ENCODE assay signal across 9 cellular contexts in the genomic region with DNA sequence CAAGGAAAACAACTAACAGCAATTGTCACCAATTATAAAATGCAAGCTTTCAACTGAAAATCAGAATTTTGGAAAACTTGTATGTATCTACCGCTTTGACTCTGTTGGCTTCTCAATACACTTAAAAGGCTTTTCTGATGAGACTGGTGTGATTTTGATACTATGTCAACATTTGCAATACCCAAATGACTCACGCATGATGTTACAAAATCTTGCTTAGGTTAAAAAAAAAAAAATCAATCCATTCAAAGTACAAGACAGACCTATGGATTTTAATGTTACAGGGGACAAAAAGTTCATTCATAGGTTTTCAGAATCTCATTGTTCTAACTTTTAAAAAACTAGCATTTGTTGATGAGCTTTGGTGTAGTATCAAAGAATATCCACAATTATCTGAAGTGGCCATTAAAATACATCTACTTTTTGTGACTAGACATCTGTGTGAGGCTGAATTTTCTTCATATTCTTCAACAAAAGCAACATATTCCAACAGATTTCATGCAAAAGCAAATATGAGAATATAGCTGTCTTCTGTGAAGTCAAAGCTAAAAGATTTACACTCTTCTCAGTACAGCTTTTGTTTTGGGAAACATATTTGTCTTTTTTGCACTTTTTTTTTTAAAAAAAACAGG. TPM values are rescaled to one million over a fixed set of nuclear protein-coding genes. Genes with fewer than 3 reads are reported as not detected.
DNase-seq lines count a peak whose midpoint lies in the region; ATAC-seq and TF ChIP-seq lines count a peak whose summit lies in the region.
"Had no signal": no experiment of that assay in that cellular context is flagged by ENCODE, and none has a peak within 500 bp of the region (broad histone marks: within the 10 kb centered on the region; RNA-seq: fewer than 3 reads in every experiment).

No MANE protein-coding gene starts in this region.

- no peak for TF ChIP-seq POLR2A in gastroesophageal sphincter (IDR thresholded peaks at IDR 0.05)

- peak overlapping the region; percentile 100 for H3K27ac ChIP-seq in KOPT-K1 (ENCODE audit: low read depth, low read length, poor library complexity, severe bottlenecking)
- H3K27ac ChIP-seq in gastroesophageal sphincter = no peak overlapping the region
- H3K27ac ChIP-seq: SJSA1 had no signal

- intact Hi-C loops in natural killer cell (cut with micrococcal nuclease) = loop anchor here (1.0 kb wide), 1 partner anchor 9 kb away; no protein-coding TSS in a partner anchor

- no peaks in the 10 kb centered on the region for H3K9me3 ChIP-seq in KOPT-K1 (ENCODE audit: insufficient read depth, low read length, poor library complexity, severe bottlenecking)
- H3K9me3 ChIP-seq in gastroesophageal sphincter = no peaks in the 10 kb centered on the region
- H3K9me3 ChIP-seq: SJSA1 had no signal

- peaks cover 63% of the 10 kb centered on the region for H3K4me1 Mint-ChIP-seq in activated naive CD8-positive, alpha-beta T cell treated with anti-CD3 and anti-CD28 coated beads, Interleukin-2, amount 10 ng/mL, durations not matched to agents 7 days and 5 days
- H3K4me1 Mint-ChIP-seq in natural killer cell = peaks cover 59 to 63% of the 10 kb centered on the region in 2 donors

- H3K36me3 ChIP-seq in KOPT-K1 (ENCODE audit: insufficient read depth, low read length) = peaks cover 22% of the 10 kb centered on the region
- no peaks in the 10 kb centered on the region for H3K36me3 ChIP-seq in gastroesophageal sphincter
- H3K36me3 ChIP-seq: SJSA1 had no signal

- H3K9me3 Mint-ChIP-seq in activated naive CD8-positive, alpha-beta T cell treated with anti-CD3 and anti-CD28 coated beads, Interleukin-2, amount 10 ng/mL, durations not matched to agents 7 days and 5 days = no peaks in the 10 kb centered on the region
- no peaks in the 10 kb centered on the region for H3K9me3 Mint-ChIP-seq in natural killer cell

- POLR2A ChIA-PET in activated naive CD8-positive, alpha-beta T cell treated with anti-CD3 and anti-CD28 coated beads, Interleukin-2, amount 10 ng/mL, durations not matched to agents 7 days and 5 days (lab: Charles Lee) = interaction anchor here (0.7 to 5.4 kb wide), 2 partner anchors 10 to 23 kb away, joined by 3 to 39 read pairs; a partner anchor contains a TSS

- peak; percentile 23 for ATAC-seq in activated naive CD8-positive, alpha-beta T cell treated with anti-CD3 and anti-CD28 coated beads, Interleukin-2, amount 10 ng/mL, durations not matched to agents 7 days and 5 days (ENCODE audit: low read depth)
- peak in 1 of 3 donors; percentile 30 for ATAC-seq in natural killer cell
- no peak for ATAC-seq in GM21825 (IDR thresholded peaks at IDR 0.05; ENCODE audit: unreplicated experiment)
- ATAC-seq in gastroesophageal sphincter = no peak
- no peak for ATAC-seq in HG03139 (IDR thresholded peaks at IDR 0.05; ENCODE audit: unreplicated experiment)

- 93 to 96% methylated on average over 2 of the region's 2 CpGs for WGBS in gastroesophageal sphincter (ENCODE audit: low coverage in 1 of 2), 2 donors

- TF ChIP-seq EP300 in gastroesophageal sphincter (IDR thresholded peaks at IDR 0.05) = no peak

- TF ChIP-seq CTCF in natural killer cell (IDR thresholded peaks at IDR 0.05) (no peak), gastroesophageal sphincter (IDR thresholded peaks at IDR 0.05) (no peak)

- no peaks in the 10 kb centered on the region for H3K27me3 ChIP-seq in gastroesophageal sphincter
- H3K27me3 ChIP-seq: SJSA1 had no signal

- DNase-seq in ELR (ENCODE audit: low read depth) = peak; percentile 82
- DNase-seq in activated naive CD8-positive, alpha-beta T cell treated with anti-CD3 and anti-CD28 coated beads, Interleukin-2, amount 10 ng/mL, durations not matched to agents 7 days and 5 days = no peak
- DNase-seq in natural killer cell = no peak
- no peak for DNase-seq in HUDEP-2 (lab: John Stamatoyannopoulos, UW; ENCODE audit: unreplicated experiment in 76 of 76)

- H3K4me3 Mint-ChIP-seq in activated naive CD8-positive, alpha-beta T cell treated with anti-CD3 and anti-CD28 coated beads, Interleukin-2, amount 10 ng/mL, durations not matched to agents 7 days and 5 days = peak overlapping the region; percentile 83
- H3K4me3 Mint-ChIP-seq in natural killer cell = peak overlapping the region; percentile 17

- H3K4me1 ChIP-seq in gastroesophageal sphincter = peaks cover 0 to 40% (median 0%) of the 10 kb centered on the region in 3 donors

- H3K27me3 Mint-ChIP-seq in activated naive CD8-positive, alpha-beta T cell treated with anti-CD3 and anti-CD28 coated beads, Interleukin-2, amount 10 ng/mL, durations not matched to agents 7 days and 5 days = no peaks in the 10 kb centered on the region
- no peaks in the 10 kb centered on the region for H3K27me3 Mint-ChIP-seq in natural killer cell (ENCODE audit: low read depth in 2 of 2)

- H3K4me3 ChIP-seq in gastroesophageal sphincter = no peak overlapping the region
- H3K4me3 ChIP-seq: SJSA1 had no signal

- H3K27ac Mint-ChIP-seq in activated naive CD8-positive, alpha-beta T cell treated with anti-CD3 and anti-CD28 coated beads, Interleukin-2, amount 10 ng/mL, durations not matched to agents 7 days and 5 days = peak overlapping the region; percentile 70
- peak overlapping the region; percentile 84 to 88 for H3K27ac Mint-ChIP-seq in natural killer cell

- H3K36me3 Mint-ChIP-seq in activated naive CD8-positive, alpha-beta T cell treated with anti-CD3 and anti-CD28 coated beads, Interleukin-2, amount 10 ng/mL, durations not matched to agents 7 days and 5 days = peaks cover 24% of the 10 kb centered on the region
- no peaks in the 10 kb centered on the region for H3K36me3 Mint-ChIP-seq in natural killer cell

RNA-seq across cellular contexts. Expression of a gene that starts 10.7 kb away (rescaled TPM):
- 100 to 1,000 TPM; 134 to 142 TPM for total RNA-seq in activated naive CD8-positive, alpha-beta T cell treated with anti-CD3 and anti-CD28 coated beads, Interleukin-2, amount 10 ng/mL, durations not matched to agents 7 days and 5 days
- total RNA-seq in natural killer cell (100 to 1,000 TPM; 174 to 216 (median 193) TPM), gastroesophageal sphincter (10 to 100 TPM; 58.2 to 86.6 (median 69.3) TPM)

RNA-seq across cellular contexts. Expression of a gene that starts 52.8 kb away (rescaled TPM):
- 1 to 10 TPM; 9.3 to 9.9 TPM for total RNA-seq in activated naive CD8-positive, alpha-beta T cell treated with anti-CD3 and anti-CD28 coated beads, Interleukin-2, amount 10 ng/mL, durations not matched to agents 7 days and 5 days
- total RNA-seq in natural killer cell = 1 to 10 TPM; 4.2 to 6.8 (median 5.1) TPM
- total RNA-seq in gastroesophageal sphincter = 10 to 100 TPM; 19.3 to 33.1 (median 25.1) TPM
